ENCODE assay signal across 17 cellular contexts in genomic region chr15:49900036-49900435, GRCh38.
DNase-seq lines count a peak whose midpoint lies in the region; TF ChIP-seq lines count a peak whose summit lies in the region.
"Had no signal": no experiment of that assay in that cellular context is flagged by ENCODE, and none has a peak within 500 bp of the region (broad histone marks: within the 10 kb centered on the region; RNA-seq: fewer than 3 reads in every experiment).

No MANE protein-coding gene starts in this region.

- no peak overlapping the region for H3K9ac ChIP-seq in stomach smooth muscle (ENCODE audit: low read length in 2 of 2)

- no peak for TF ChIP-seq POLR2A in esophagus muscularis mucosa (IDR thresholded peaks at IDR 0.05; ENCODE audit: low read depth)

- no peak for TF ChIP-seq EP300 in esophagus muscularis mucosa (IDR thresholded peaks at IDR 0.05)

- TF ChIP-seq CTCF in esophagus muscularis mucosa (IDR thresholded peaks at IDR 0.05) (no peak), GM13976 (IDR thresholded peaks at IDR 0.05; ENCODE audit: borderline replicate concordance, control extremely low read depth, extremely low read depth, insufficient read depth, missing control alignments) (no peak)

- intact Hi-C loops in esophagus muscularis mucosa (cut with DNase I), result loop anchor here (10.0 kb wide), 4 partner anchors 105 to 475 kb away; partner anchors contain the start of gene FGF7

- peak overlapping the region; percentile 67 to 78 (median 70) for H3K27ac ChIP-seq in esophagus muscularis mucosa (replicated peaks in 1 of 4)
- H3K27ac ChIP-seq in stomach smooth muscle (ENCODE audit: low read length), result peak overlapping the region; percentile 19
- H3K27ac ChIP-seq: psoas muscle had no signal

- H3K9me3 ChIP-seq in HAP-1 (no peaks in the 10 kb centered on the region), esophagus muscularis mucosa (no peaks in the 10 kb centered on the region), stomach smooth muscle (ENCODE audit: control insufficient read depth in 2 of 2, low read length in 2 of 2) (no peaks in the 10 kb centered on the region)
- H3K9me3 ChIP-seq: BE2C, psoas muscle, upper lobe of left lung had no signal

- WGBS in esophagus muscularis mucosa, result 40% methylated on average over 2 of the region's 2 CpGs

- in situ Hi-C loops in HAP-1 (cut with MboI; ENCODE audit: low sequenced_read_pairs), result no loop called here
- in situ Hi-C loops in GM13976 (cut with MboI; ENCODE audit: low sequenced_read_pairs, unreplicated experiment), result no loop called here

- no peaks in the 10 kb centered on the region for H3K36me3 ChIP-seq in HAP-1 (replicated peaks)
- no peaks in the 10 kb centered on the region for H3K36me3 ChIP-seq in esophagus muscularis mucosa
- no peaks in the 10 kb centered on the region for H3K36me3 ChIP-seq in stomach smooth muscle (ENCODE audit: control insufficient read depth in 2 of 2, insufficient read depth in 2 of 2, low read length in 2 of 2)
- H3K36me3 ChIP-seq: BE2C, upper lobe of left lung had no signal

- peaks cover 53% of the 10 kb centered on the region for H3K4me1 ChIP-seq in HAP-1
- H3K4me1 ChIP-seq in esophagus muscularis mucosa, result peaks cover 17 to 65% (median 55%) of the 10 kb centered on the region in 4 donors
- peaks cover 10% of the 10 kb centered on the region for H3K4me1 ChIP-seq in stomach smooth muscle (ENCODE audit: control insufficient read depth, insufficient read depth, low read length)
- H3K4me1 ChIP-seq: BE2C, psoas muscle, upper lobe of left lung had no signal

- H3K4me3 ChIP-seq in HAP-1, result no peak overlapping the region
- no peak overlapping the region for H3K4me3 ChIP-seq in esophagus muscularis mucosa
- H3K4me3 ChIP-seq in stomach smooth muscle (ENCODE audit: low read length in 2 of 2), result no peak overlapping the region
- H3K4me3 ChIP-seq: psoas muscle, upper lobe of left lung had no signal

- H3K27me3 ChIP-seq in HAP-1 (ENCODE audit: low read depth) (no peaks in the 10 kb centered on the region), esophagus muscularis mucosa (no peaks in the 10 kb centered on the region), stomach smooth muscle (ENCODE audit: control insufficient read depth in 1 of 2, insufficient read depth in 2 of 2, low read length in 2 of 2) (no peaks in the 10 kb centered on the region)
- H3K27me3 ChIP-seq: upper lobe of left lung had no signal

- peak; percentile 47 to 71 for DNase-seq in HAP-1 (ENCODE audit: low spot score in 2 of 2)
- no peak for DNase-seq in esophagus muscularis mucosa (ENCODE audit: extremely low spot score)
- DNase-seq in left kidney (ENCODE audit: low read depth, low spot score), result peak; percentile 68
- no peak for DNase-seq in LoVo (ENCODE audit: low spot score)
- no peak for DNase-seq in activated CD4-positive, alpha-beta T cell treated with anti-CD3 and anti-CD28 coated beads, Interleukin-2, amount 50 U/mL, for 4 hours
- no peak for DNase-seq in COLO829 (ENCODE audit: low spot score)
- DNase-seq in GM13976 (ENCODE audit: low spot score), result no peak
- DNase-seq: activated gamma-delta T cell; BE2C; DMS153; effector memory CD4-positive, alpha-beta T cell; GOT3; NCI-H187 treated with DMSO at 0.1 percent for 48 hours; NCI-H526; psoas muscle; upper lobe of left lung had no signal

Comparison
In these comparisons a context has a peak if more than half of its experiments do, and no peak if none do; other contexts are left out.
1. DNase-seq: peak in HAP-1 (2 of 2) and left kidney (single experiment); none in esophagus muscularis mucosa (single experiment), LoVo (single experiment), activated CD4-positive, alpha-beta T cell treated with anti-CD3 and anti-CD28 coated beads, Interleukin-2, amount 50 U/mL, for 4 hours (0 of 2), COLO829 (single experiment) and GM13976 (single experiment).